ENCODE assay signal across 1 cellular context in the genomic region with DNA sequence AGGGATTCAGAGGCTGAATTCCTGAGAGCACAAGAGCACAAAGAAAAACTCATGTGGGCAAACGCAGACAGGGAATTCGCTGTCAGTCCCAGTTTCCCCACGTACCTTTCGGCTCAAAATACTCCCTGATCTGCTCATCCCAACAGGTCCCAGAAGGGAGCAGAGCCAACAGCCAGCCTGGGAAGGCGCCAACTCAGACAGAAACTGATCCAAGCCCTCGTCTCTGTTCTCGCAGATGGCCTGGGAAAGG.
TF ChIP-seq lines count a peak whose summit lies in the region.

No MANE protein-coding gene starts in this region.

TF ChIP-seq in GM12891, 5 proteins besides CTCF, POLR2A, EP300 and RAD21 (continued from another document):
- no peak for TF ChIP-seq POU2F2 (IDR thresholded peaks at IDR 0.05; ENCODE audit: low read depth, low read length)
- TF ChIP-seq PAX5 (IDR thresholded peaks at IDR 0.05; ENCODE audit: insufficient read depth, low read length, severe bottlenecking), result no peak
TF ChIP-seq in GM12891: peak in this region for 0.
